In the genomic region with DNA sequence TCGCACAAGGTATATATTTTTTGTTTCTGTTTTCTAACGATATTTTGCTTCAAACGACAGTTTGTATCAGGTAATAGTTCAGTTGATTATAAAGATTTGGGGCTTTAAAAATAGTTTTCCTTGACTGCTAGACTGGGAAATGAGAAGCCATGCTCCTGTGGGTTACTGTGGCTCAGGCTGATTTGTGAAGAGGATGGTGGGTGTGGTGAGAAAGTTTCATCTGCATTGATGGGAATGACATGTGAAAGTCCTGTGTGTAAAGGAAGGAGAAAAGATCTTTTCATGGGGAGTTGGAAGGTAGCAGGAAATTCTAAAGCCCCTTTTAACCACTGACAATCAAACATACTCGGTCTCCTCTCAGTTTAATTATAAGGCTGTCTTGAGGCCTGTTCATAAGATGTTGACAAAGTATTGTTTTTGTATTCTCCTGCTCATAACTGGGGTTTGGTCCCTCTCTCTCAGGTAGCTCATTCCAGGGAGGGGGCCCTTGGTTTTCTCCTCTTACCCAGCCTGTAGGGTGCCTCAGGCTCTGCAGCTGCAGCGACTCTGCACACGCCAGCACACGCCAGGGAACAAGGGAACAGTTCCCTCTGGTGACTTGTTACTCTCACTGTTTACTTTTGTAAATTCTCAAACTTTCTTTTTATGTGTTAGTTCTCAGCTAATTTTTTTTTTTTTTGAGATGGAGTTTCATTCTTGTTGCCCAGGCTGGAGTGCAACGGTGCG, we compare ENCODE assay signal across 18 cellular contexts.
DNase-seq lines count a peak whose midpoint lies in the region; ATAC-seq and TF ChIP-seq lines count a peak whose summit lies in the region.
"Had no signal": no experiment of that assay in that cellular context is flagged by ENCODE, and none has a peak within 500 bp of the region (broad histone marks: within the 10 kb centered on the region; RNA-seq: fewer than 3 reads in every experiment).

No MANE protein-coding gene starts in this region.

- no peaks in the 10 kb centered on the region for H3K36me3 Mint-ChIP-seq in GM23338 (ENCODE audit: low read depth)
- H3K36me3 Mint-ChIP-seq in endodermal cell (ENCODE audit: low read depth), result no peaks in the 10 kb centered on the region

- H3K79me2 ChIP-seq in GM23338 (replicated peaks; ENCODE audit: insufficient read depth) (no peaks in the 10 kb centered on the region), SK-N-SH (ENCODE audit: insufficient read depth) (no peaks in the 10 kb centered on the region)

- peaks cover 3% of the 10 kb centered on the region for H3K27me3 Mint-ChIP-seq in GM23338 (ENCODE audit: insufficient read depth, low read depth, poor library complexity)
- no peaks in the 10 kb centered on the region for H3K27me3 Mint-ChIP-seq in endodermal cell (ENCODE audit: insufficient read depth)

- ATAC-seq in GM23338, result peak; percentile 42; the same call in 2 of the 3 replicates
- no peak for ATAC-seq in sciatic nerve
- no peak for ATAC-seq in HG03571 (IDR thresholded peaks at IDR 0.05; ENCODE audit: unreplicated experiment)

- H3K9ac ChIP-seq in SK-N-SH (no peak overlapping the region), endodermal cell (ENCODE audit: extremely low read depth, low read length, poor library complexity, severe bottlenecking) (no peak overlapping the region)

- H3K9me3 Mint-ChIP-seq in GM23338, result no peaks in the 10 kb centered on the region
- H3K9me3 Mint-ChIP-seq in endodermal cell, result no peaks in the 10 kb centered on the region
- H3K9me3 Mint-ChIP-seq: CD8-positive, alpha-beta memory T cell had no signal

- peaks cover 43% of the 10 kb centered on the region for H3K4me1 Mint-ChIP-seq in GM23338
- peaks cover 32% of the 10 kb centered on the region for H3K4me1 Mint-ChIP-seq in endodermal cell
- H3K4me1 Mint-ChIP-seq: B cell had no signal

- H3K9me2 ChIP-seq in GM23338 (ENCODE audit: insufficient read depth) (peaks cover 5% of the 10 kb centered on the region; the same call in 1 of the 2 replicates), SK-N-SH (no peaks in the 10 kb centered on the region)

- in situ Hi-C loops in GM13977 (cut with MboI; ENCODE audit: low pct_unique_long_range_greater_than_20kb, low sequenced_read_pairs, unreplicated experiment) (no loop called here), ACHN (cut with HindIII; ENCODE audit: low pct_ligation_motif_present, low pct_unique_long_range_greater_than_20kb, low sequenced_read_pairs) (no loop called here)

- H3K36me3 ChIP-seq in GM23338 (ENCODE audit: insufficient read depth) (no peaks in the 10 kb centered on the region), SK-N-SH (replicated peaks in 1 of 2; ENCODE audit: control insufficient read depth in 1 of 2, insufficient read depth in 2 of 2, low read length in 1 of 2) (no peaks in the 10 kb centered on the region), endodermal cell (ENCODE audit: control insufficient read depth, insufficient read depth, low read length) (no peaks in the 10 kb centered on the region), neuron (ENCODE audit: insufficient read depth, low read length) (no peaks in the 10 kb centered on the region)
- H3K36me3 ChIP-seq: SJCRH30 had no signal

- TF ChIP-seq CTCF in GM23338 (conservative IDR thresholded peaks at IDR 0.05; ENCODE audit: low read depth in 2 of 2) (no peak), SK-N-SH (IDR thresholded peaks at IDR 0.05) (no peak), endodermal cell (conservative IDR thresholded peaks at IDR 0.05) (no peak), GM13977 (IDR thresholded peaks at IDR 0.05; ENCODE audit: extremely low read depth, insufficient read depth, missing control alignments) (no peak)

- WGBS in SK-N-SH (ENCODE audit: low lambda C conversion rate), result 71% methylated on average over 9 of the region's 9 CpGs
- 91 to 93% methylated on average over 5 to 8 of the region's 9 CpGs for WGBS in endodermal cell (ENCODE audit: insufficient coverage in 1 of 2, insufficient read length in 1 of 2), 2 experiments

- no peak for TF ChIP-seq EP300 in SK-N-SH (IDR thresholded peaks at IDR 0.05; ENCODE audit: borderline replicate concordance in 1 of 2, low read depth in 1 of 2, low read length in 1 of 2)

- H3K27ac Mint-ChIP-seq in GM23338 (no peak overlapping the region), endodermal cell (no peak overlapping the region)
- H3K27ac Mint-ChIP-seq: B cell had no signal

- H3F3A ChIP-seq in GM23338 (replicated peaks; ENCODE audit: low read depth) (no peaks in the 10 kb centered on the region), SK-N-SH (replicated peaks; ENCODE audit: insufficient read depth) (no peaks in the 10 kb centered on the region)

- H3K27me3 ChIP-seq in GM23338 (ENCODE audit: insufficient read depth), result no peaks in the 10 kb centered on the region
- no peaks in the 10 kb centered on the region for H3K27me3 ChIP-seq in SK-N-SH (ENCODE audit: insufficient read depth)
- H3K27me3 ChIP-seq in endodermal cell (ENCODE audit: control insufficient read depth, insufficient read depth, low read length, poor library complexity, severe bottlenecking), result no peaks in the 10 kb centered on the region
- H3K27me3 ChIP-seq in neuron (ENCODE audit: insufficient read depth, low read length), result no peaks in the 10 kb centered on the region
- H3K27me3 ChIP-seq: SJCRH30 had no signal

- no peak overlapping the region for H3K4me3 Mint-ChIP-seq in GM23338
- no peak overlapping the region for H3K4me3 Mint-ChIP-seq in endodermal cell
- H3K4me3 Mint-ChIP-seq: B cell; CD8-positive, alpha-beta memory T cell had no signal

- H3K4me1 ChIP-seq in GM23338 (ENCODE audit: insufficient read depth) (peaks cover 41% of the 10 kb centered on the region), SK-N-SH (ENCODE audit: control insufficient read depth in 1 of 2, insufficient read depth in 2 of 2, low read depth in 1 of 2, low read length in 1 of 2) (peaks cover 5 to 14% of the 10 kb centered on the region in 2 experiments; a peak in 2 of 4 replicates), endodermal cell (ENCODE audit: control insufficient read depth, insufficient read depth, low read length) (peaks cover 3% of the 10 kb centered on the region), neuron (ENCODE audit: insufficient read depth, low read length) (peaks cover 26% of the 10 kb centered on the region)
- H3K4me1 ChIP-seq: SJCRH30 had no signal

- H4K20me1 ChIP-seq in GM23338 (replicated peaks; ENCODE audit: insufficient read depth) (no peaks in the 10 kb centered on the region), SK-N-SH (ENCODE audit: insufficient read depth) (no peaks in the 10 kb centered on the region)

- POLR2A ChIA-PET in SK-N-SH (lab: Yijun Ruan, JAX), result interaction anchor here (0.9 kb wide), 1 partner anchor 297 kb away, joined by 3 read pairs; no protein-coding TSS in a partner anchor

- no peaks in the 10 kb centered on the region for H3K9me3 ChIP-seq in SK-N-SH
- no peaks in the 10 kb centered on the region for H3K9me3 ChIP-seq in endodermal cell (ENCODE audit: control insufficient read depth, low read length)
- no peaks in the 10 kb centered on the region for H3K9me3 ChIP-seq in neuron (ENCODE audit: low read length)
- H3K9me3 ChIP-seq: SJCRH30 had no signal

- TF ChIP-seq RAD21 in SK-N-SH (IDR thresholded peaks at IDR 0.05; ENCODE audit: low read length), result no peak

- H3K27ac ChIP-seq in GM23338 (ENCODE audit: low read depth) (no peak overlapping the region), SK-N-SH (ENCODE audit: low read depth in 2 of 2, low read length in 1 of 2) (peak overlapping the region in 1 of 2 experiments; percentile 64; a peak in 2 of 4 replicates), endodermal cell (ENCODE audit: low read depth, low read length) (peak overlapping the region; percentile 15)
- H3K27ac ChIP-seq: SJCRH30 had no signal

- H3K4me2 ChIP-seq in GM23338 (no peak overlapping the region), SK-N-SH (peak overlapping the region; percentile 44; the same call in 1 of the 2 replicates)

- H3K4me3 ChIP-seq in GM23338 (no peak overlapping the region), SK-N-SH (ENCODE audit: low read depth in 2 of 2, low read length in 1 of 2) (no peak overlapping the region), endodermal cell (ENCODE audit: low read length) (no peak overlapping the region), neuron (ENCODE audit: low read length) (no peak overlapping the region)
- H3K4me3 ChIP-seq: SJCRH30 had no signal

- no peak for DNase-seq in GM23338 (ENCODE audit: low spot score)
- no peak for DNase-seq in SK-N-SH
- no peak for DNase-seq in endodermal cell
- DNase-seq in sciatic nerve (ENCODE audit: low spot score), result no peak
- no peak for DNase-seq in GM13977 (ENCODE audit: low spot score)
- DNase-seq in ACHN, result no peak
- DNase-seq: CD8-positive, alpha-beta memory T cell; GF-D8; GOT3; KG1; NCI-H1092; NCI-H187; NCI-H446; RPMI8226; SJCRH30 had no signal

- H2AFZ ChIP-seq in GM23338 (peak overlapping the region; percentile 5; the same call in 1 of the 2 replicates), SK-N-SH (ENCODE audit: low read depth) (peak overlapping the region; percentile 13; the same call in 1 of the 2 replicates), neuron (ENCODE audit: low read depth, low read length) (peak overlapping the region; percentile 68)

- CTCF ChIA-PET in SK-N-SH (lab: Yijun Ruan, JAX), result interaction anchor here (1.3 kb wide), 1 partner anchor 32 kb away, joined by 3 read pairs; no protein-coding TSS in a partner anchor

- intact Hi-C loops in sciatic nerve (cut with DNase I), result no loop called here

TF ChIP-seq in GM23338, 12 proteins besides CTCF, POLR2A, EP300 and RAD21 (continues in another document):
- no peak for TF ChIP-seq JUNB (IDR thresholded peaks at IDR 0.05; ENCODE audit: unreplicated experiment)

TF ChIP-seq in SK-N-SH, 30 proteins besides CTCF, POLR2A, EP300 and RAD21 (continues in another document):
- TF ChIP-seq, protein P1, sequence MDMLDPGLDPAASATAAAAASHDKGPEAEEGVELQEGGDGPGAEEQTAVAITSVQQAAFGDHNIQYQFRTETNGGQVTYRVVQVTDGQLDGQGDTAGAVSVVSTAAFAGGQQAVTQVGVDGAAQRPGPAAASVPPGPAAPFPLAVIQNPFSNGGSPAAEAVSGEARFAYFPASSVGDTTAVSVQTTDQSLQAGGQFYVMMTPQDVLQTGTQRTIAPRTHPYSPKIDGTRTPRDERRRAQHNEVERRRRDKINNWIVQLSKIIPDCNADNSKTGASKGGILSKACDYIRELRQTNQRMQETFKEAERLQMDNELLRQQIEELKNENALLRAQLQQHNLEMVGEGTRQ (IDR thresholded peaks at IDR 0.05; ENCODE audit: borderline replicate concordance, low read depth, low read length), result no peak
- TF ChIP-seq JUND (IDR thresholded peaks at IDR 0.05) (no peak), CHD2 (IDR thresholded peaks at IDR 0.05; ENCODE audit: low read length, partially characterized antibody) (no peak), SMC3 (IDR thresholded peaks at IDR 0.05; ENCODE audit: low read depth, low read length) (no peak), RCOR1 (IDR thresholded peaks at IDR 0.05; ENCODE audit: low read length) (no peak), YY1 (IDR thresholded peaks at IDR 0.05; ENCODE audit: low read depth) (no peak), NRF1 (IDR thresholded peaks at IDR 0.05; ENCODE audit: low read depth, low read length) (no peak), TAF1 (IDR thresholded peaks at IDR 0.05; ENCODE audit: borderline replicate concordance, low read depth, low read length) (no peak), FOXM1 (IDR thresholded peaks at IDR 0.05; ENCODE audit: low read depth) (no peak), GATA2 (CRISPR knock-in tag; IDR thresholded peaks at IDR 0.05) (no peak), NFIC (IDR thresholded peaks at IDR 0.05; ENCODE audit: borderline replicate concordance) (no peak)

Comparison
In these comparisons a context has a peak if more than half of its experiments do, and no peak if none do; other contexts are left out.
1. H2AFZ ChIP-seq: peak in every context shown above with its lines; median percentile 68 in neuron; 13 in SK-N-SH; 5 in GM23338.